In the genomic region with DNA sequence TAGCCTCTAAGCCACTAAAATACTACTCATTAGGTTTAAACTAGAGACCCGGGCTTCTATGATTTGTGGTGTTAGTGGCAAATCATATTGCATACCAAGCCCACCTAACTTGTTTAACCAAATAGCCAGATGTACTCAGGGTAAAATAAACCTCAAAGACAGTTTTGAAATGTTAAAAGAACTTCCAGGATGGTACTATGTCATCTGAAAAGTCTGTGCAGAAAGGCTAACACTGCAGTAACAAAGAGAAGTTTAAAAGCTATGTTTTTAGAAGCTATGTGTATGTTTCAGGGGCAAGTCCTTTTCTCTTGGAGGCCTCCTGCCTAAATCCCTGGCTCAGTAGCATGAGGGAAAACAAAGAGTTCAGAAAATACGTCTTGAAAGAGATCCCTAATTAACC, we compare ENCODE assay signal across 19 cellular contexts.
"Had no signal": no experiment of that assay in that cellular context is flagged by ENCODE, and none has a peak within 500 bp of the region (broad histone marks: within the 10 kb centered on the region; RNA-seq: fewer than 3 reads in every experiment).

No MANE protein-coding gene starts in this region.

- H3K4me3 ChIP-seq: esophagus muscularis mucosa, mucosa of descending colon, ovary, psoas muscle, skin epidermis, testis had no signal

- H3K4me1 ChIP-seq: esophagus muscularis mucosa, psoas muscle, testis had no signal

- H3K9me3 Mint-ChIP-seq: activated CD4-positive, alpha-beta memory T cell treated with anti-CD3 and anti-CD28 coated beads for 36 hours; memory B cell; naive B cell; type B pancreatic cell had no signal

- H3K27ac ChIP-seq: esophagus muscularis mucosa, ovary, psoas muscle, skin epidermis, testis had no signal

- H3K36me3 Mint-ChIP-seq: memory B cell, naive B cell, type B pancreatic cell had no signal

- ATAC-seq: activated CD8-positive, alpha-beta memory T cell treated with anti-CD3 and anti-CD28 coated beads, Interleukin-2, amount 10 ng/mL, durations not matched to agents 7 days and 5 days; mucosa of descending colon; psoas muscle; right cardiac atrium had no signal

- H3K27me3 ChIP-seq: esophagus muscularis mucosa, ovary, testis had no signal

- DNase-seq: activated CD4-positive, alpha-beta memory T cell treated with anti-CD3 and anti-CD28 coated beads for 36 hours; activated CD4-positive, CD25-positive, alpha-beta regulatory T cell treated with anti-CD3 and anti-CD28 coated beads, Interleukin-2, amount 50 U/mL, for 72 hours; activated CD8-positive, alpha-beta memory T cell treated with anti-CD3 and anti-CD28 coated beads, Interleukin-2, amount 10 ng/mL, durations not matched to agents 7 days and 5 days; activated naive CD8-positive, alpha-beta T cell treated with anti-CD3 and anti-CD28 coated beads for 36 hours; amygdala; dermis blood vessel endothelial cell; effector memory CD4-positive, alpha-beta T cell; mucosa of descending colon; naive B cell; ovary; psoas muscle; right cardiac atrium; stimulated activated CD4-positive, alpha-beta T cell treated with anti-CD3 and anti-CD28 coated beads, Interleukin-15, amount 100 ng/mL, for 24 hours; stimulated activated CD4-positive, alpha-beta T cell treated with anti-CD3 and anti-CD28 coated beads, Interleukin-2, amount 100 ng/mL, for 48 hours; testis had no signal

- H3K27ac Mint-ChIP-seq: activated CD4-positive, alpha-beta memory T cell treated with anti-CD3 and anti-CD28 coated beads for 36 hours; activated CD8-positive, alpha-beta memory T cell treated with anti-CD3 and anti-CD28 coated beads, Interleukin-2, amount 10 ng/mL, durations not matched to agents 7 days and 5 days; activated naive CD8-positive, alpha-beta T cell treated with anti-CD3 and anti-CD28 coated beads for 36 hours; memory B cell; type B pancreatic cell had no signal

- H3K27me3 Mint-ChIP-seq: activated CD4-positive, alpha-beta memory T cell treated with anti-CD3 and anti-CD28 coated beads for 36 hours; activated CD8-positive, alpha-beta memory T cell treated with anti-CD3 and anti-CD28 coated beads, Interleukin-2, amount 10 ng/mL, durations not matched to agents 7 days and 5 days; activated naive CD8-positive, alpha-beta T cell treated with anti-CD3 and anti-CD28 coated beads for 36 hours; naive B cell had no signal

- H3K9me3 ChIP-seq: esophagus muscularis mucosa, mucosa of descending colon, ovary, psoas muscle, testis had no signal

- H3K36me3 ChIP-seq: esophagus muscularis mucosa, ovary had no signal

- H3K4me3 Mint-ChIP-seq: activated CD4-positive, alpha-beta memory T cell treated with anti-CD3 and anti-CD28 coated beads for 36 hours; activated CD8-positive, alpha-beta memory T cell treated with anti-CD3 and anti-CD28 coated beads, Interleukin-2, amount 10 ng/mL, durations not matched to agents 7 days and 5 days; activated naive CD8-positive, alpha-beta T cell treated with anti-CD3 and anti-CD28 coated beads for 36 hours; memory B cell; naive B cell; type B pancreatic cell had no signal

- H3K4me1 Mint-ChIP-seq: memory B cell, naive B cell had no signal
